In genomic region chr11:33942954-33943353, GRCh38 we compare ENCODE assay signal across 10 cellular contexts. TPM values are rescaled to one million over a fixed set of nuclear protein-coding genes. Genes with fewer than 3 reads are reported as not detected.
DNase-seq lines count a peak whose midpoint lies in the region; ATAC-seq and TF ChIP-seq lines count a peak whose summit lies in the region.
"Had no signal": no experiment of that assay in that cellular context is flagged by ENCODE, and none has a peak within 500 bp of the region (broad histone marks: within the 10 kb centered on the region; RNA-seq: fewer than 3 reads in every experiment).

No MANE protein-coding gene starts in this region.

- H3K27ac ChIP-seq in ACC112 (ENCODE audit: low read depth, low read length) (peak overlapping the region; percentile 90), Karpas-422 (ENCODE audit: low read length) (no peak overlapping the region), PC-9 (no peak overlapping the region)

- H3K9me2 ChIP-seq in Karpas-422 (replicated peaks; ENCODE audit: insufficient read depth, low read length) (no peaks in the 10 kb centered on the region), PC-9 (ENCODE audit: insufficient read depth) (no peaks in the 10 kb centered on the region)

- DNase-seq in Karpas-422 (peak; percentile 77), fibroblast of villous mesenchyme (ENCODE audit: low read depth) (peak; percentile 7), NCI-H446 treated with DMSO at 0.1 percent for 48 hours (lab: John Stamatoyannopoulos, UW) (no peak), DMS79 treated with DMSO at 0.1 percent for 48 hours (lab: John Stamatoyannopoulos, UW) (no peak), PC-9 (no peak)
- DNase-seq: NCI-H146 had no signal

- H2AFZ ChIP-seq in ACC112 (ENCODE audit: low read length, unreplicated experiment) = no peak overlapping the region
- no peak overlapping the region for H2AFZ ChIP-seq in Karpas-422 (ENCODE audit: low read length)
- H2AFZ ChIP-seq in PC-9 = no peak overlapping the region

- H3K4me3 ChIP-seq in ACC112 (ENCODE audit: low read depth, low read length) (no peak overlapping the region), Karpas-422 (ENCODE audit: low read length) (no peak overlapping the region), fibroblast of villous mesenchyme (ENCODE audit: low read depth, low read length) (no peak overlapping the region), PC-9 (no peak overlapping the region)

- CTCF ChIA-PET in PC-9 (lab: Charles Lee) = interaction anchor here (0.6 to 0.7 kb wide), 2 partner anchors 10 to 32 kb away, joined by 3 to 5 read pairs; no protein-coding TSS in a partner anchor

- H3F3A ChIP-seq in PC-9 (ENCODE audit: insufficient read depth, low read depth) = no peaks in the 10 kb centered on the region

- H3K27me3 ChIP-seq in ACC112 (ENCODE audit: insufficient read depth, low read length) (no peaks in the 10 kb centered on the region), Karpas-422 (ENCODE audit: low read length) (no peaks in the 10 kb centered on the region), PC-9 (ENCODE audit: insufficient read depth, low read depth) (no peaks in the 10 kb centered on the region)

- TF ChIP-seq CTCF in fibroblast of villous mesenchyme (IDR thresholded peaks at IDR 0.05; ENCODE audit: insufficient read depth, low read depth, low read length) (no peak), PC-9 (conservative IDR thresholded peaks at IDR 0.05) (no peak)

- no peaks in the 10 kb centered on the region for H3K79me2 ChIP-seq in ACC112 (ENCODE audit: control insufficient read depth, insufficient read depth, low read length, unreplicated experiment)
- H3K79me2 ChIP-seq in Karpas-422 (ENCODE audit: low read length) = no peaks in the 10 kb centered on the region
- no peaks in the 10 kb centered on the region for H3K79me2 ChIP-seq in PC-9 (ENCODE audit: low read depth)

- H3K4me1 ChIP-seq in ACC112 (ENCODE audit: control insufficient read depth, insufficient read depth, low read length, unreplicated experiment) = peaks cover 32% of the 10 kb centered on the region
- H3K4me1 ChIP-seq in Karpas-422 (ENCODE audit: low read length) = peaks cover 19% of the 10 kb centered on the region
- no peaks in the 10 kb centered on the region for H3K4me1 ChIP-seq in PC-9 (replicated peaks; ENCODE audit: insufficient read depth)

- H3K4me2 ChIP-seq in Karpas-422 (ENCODE audit: low read depth, low read length, poor library complexity, severe bottlenecking) (peak overlapping the region; percentile 30), PC-9 (no peak overlapping the region)

- H4K20me1 ChIP-seq in Karpas-422 (ENCODE audit: insufficient read depth, low read depth, low read length) (no peaks in the 10 kb centered on the region; the same call in 1 of the 2 replicates), PC-9 (ENCODE audit: insufficient read depth) (no peaks in the 10 kb centered on the region)

- H3K36me3 ChIP-seq in ACC112 (ENCODE audit: insufficient read depth, low read length) (no peaks in the 10 kb centered on the region), Karpas-422 (ENCODE audit: insufficient read depth, low read length) (no peaks in the 10 kb centered on the region), PC-9 (ENCODE audit: low read depth) (no peaks in the 10 kb centered on the region)

- no peak overlapping the region for H3K9ac ChIP-seq in Karpas-422 (ENCODE audit: low read length)

- no TSS peak for BruUV-seq in PC-9 (replicated peaks; lab: Mats Ljungman, UMichigan)

- peak; percentile 55 for ATAC-seq in GM19455 (IDR thresholded peaks at IDR 0.05; ENCODE audit: unreplicated experiment)
- ATAC-seq in SK-N-SH treated with all-trans-retinoic acid at 6 μM for 48 hours = no peak; the same call in 1 of the 3 replicates

- H3K9me3 ChIP-seq in Karpas-422 (ENCODE audit: low read length) = no peaks in the 10 kb centered on the region
- H3K9me3 ChIP-seq in PC-9 (ENCODE audit: insufficient read depth, low read depth) = no peaks in the 10 kb centered on the region

- intact Hi-C loops in PC-9 (cut with micrococcal nuclease; ENCODE audit: unreplicated experiment) = no loop called here

- POLR2A ChIA-PET in PC-9 (lab: Charles Lee; ENCODE audit: unreplicated experiment) = no interaction called here

TF ChIP-seq in SK-N-SH treated with all-trans-retinoic acid at 6 μM for 48 hours, 23 proteins besides CTCF, POLR2A, EP300 and RAD21:
- TF ChIP-seq ZNF565 (CRISPR knock-in tag; conservative IDR thresholded peaks at IDR 0.05; ENCODE audit: low read depth) (no peak), OSR1 (CRISPR knock-in tag; IDR thresholded peaks at IDR 0.05) (no peak), RARB (CRISPR knock-in tag; IDR thresholded peaks at IDR 0.05) (no peak), ZNF70 (CRISPR knock-in tag; IDR thresholded peaks at IDR 0.05) (no peak), CREB5 (CRISPR knock-in tag; IDR thresholded peaks at IDR 0.05; ENCODE audit: low read depth) (no peak), ZNF8 (CRISPR knock-in tag; IDR thresholded peaks at IDR 0.05) (no peak), TOX (CRISPR knock-in tag; IDR thresholded peaks at IDR 0.05; ENCODE audit: borderline replicate concordance) (no peak), PATZ1 (CRISPR knock-in tag; IDR thresholded peaks at IDR 0.05; ENCODE audit: borderline replicate concordance) (no peak), ZFP30 (CRISPR knock-in tag; IDR thresholded peaks at IDR 0.05) (no peak)

RNA-seq across cellular contexts. Expression of gene LMO2, which starts 51.1 kb away (rescaled TPM):
- total RNA-seq in Karpas-422 (2014; rRNA removed; shearing (Covaris generic); ENCODE audit: low replicate concordance) = 0.34 and 0.47 TPM in 2 replicates
- total RNA-seq in fibroblast of villous mesenchyme (under 0.01 TPM in 2 replicates), PC-9 (2021) (0.28 and 0.45 TPM in 2 replicates)
- total RNA-seq: activated naive CD4-positive, alpha-beta T cell treated with anti-CD3 and anti-CD28 coated beads, Interleukin-2, amount 50 U/mL, for 72 hours had no signal

Comparison
In these comparisons a context has a peak if more than half of its experiments do, and no peak if none do; other contexts are left out.
1. DNase-seq: peak in Karpas-422 (single experiment) and fibroblast of villous mesenchyme (single experiment); none in NCI-H446 treated with DMSO at 0.1 percent for 48 hours (single experiment), DMS79 treated with DMSO at 0.1 percent for 48 hours (single experiment) and PC-9 (0 of 2).